In the genomic region with DNA sequence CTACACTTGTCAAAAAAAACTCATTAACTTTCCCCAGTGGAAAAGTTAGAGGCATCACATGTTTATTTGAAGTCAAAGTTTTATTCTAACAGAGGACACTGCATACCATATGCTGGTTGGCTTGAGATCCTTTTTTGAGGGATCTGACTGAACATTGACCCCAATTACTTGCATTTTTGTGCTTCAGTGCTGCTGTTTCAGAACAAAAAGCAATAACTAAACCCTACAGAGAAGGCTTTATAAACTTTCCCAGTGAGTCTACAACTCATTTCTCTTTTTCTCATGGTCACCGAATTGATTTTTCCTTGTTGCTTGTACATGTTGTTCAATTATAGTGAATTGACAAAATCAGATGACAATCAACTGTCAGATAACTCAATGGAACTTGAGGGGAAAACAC, we compare ENCODE assay signal across 22 cellular contexts.
DNase-seq lines count a peak whose midpoint lies in the region; ATAC-seq and TF ChIP-seq lines count a peak whose summit lies in the region.
"Had no signal": no experiment of that assay in that cellular context is flagged by ENCODE, and none has a peak within 500 bp of the region (broad histone marks: within the 10 kb centered on the region; RNA-seq: fewer than 3 reads in every experiment).

No MANE protein-coding gene starts in this region.

- ATAC-seq in left lobe of liver (peak; percentile 59), GM21717 (IDR thresholded peaks at IDR 0.05; ENCODE audit: unreplicated experiment) (no peak)
- ATAC-seq: Right ventricle myocardium inferior had no signal

- H3K4me3 ChIP-seq in GM06990 (replicated peaks; ENCODE audit: low read depth, low read length) = no peak overlapping the region
- no peak overlapping the region for H3K4me3 ChIP-seq in WERI-Rb-1 (ENCODE audit: low read depth, low read length)
- H3K4me3 ChIP-seq: SJSA1 had no signal

- no peaks in the 10 kb centered on the region for H3K9me3 ChIP-seq in WERI-Rb-1 (ENCODE audit: severe bottlenecking)
- H3K9me3 ChIP-seq: SJSA1 had no signal

- no peaks in the 10 kb centered on the region for H3K27me3 ChIP-seq in GM06990 (replicated peaks; ENCODE audit: control insufficient read depth, insufficient read depth, low read length)
- no peaks in the 10 kb centered on the region for H3K27me3 ChIP-seq in WERI-Rb-1 (ENCODE audit: insufficient read depth, low read depth, severe bottlenecking)
- H3K27me3 ChIP-seq: SJSA1 had no signal

- peak; percentile 12 for DNase-seq in GM06990 (ENCODE audit: extremely low read depth, insufficient read length)
- DNase-seq in astrocyte of the hippocampus (ENCODE audit: low read depth, low spot score) = peak; percentile 83
- DNase-seq in left lobe of liver (ENCODE audit: low spot score) = no peak
- DNase-seq in retina = peak; percentile 74
- DNase-seq in NCI-H2107 (lab: John Stamatoyannopoulos, UW) = no peak
- no peak for DNase-seq in WERI-Rb-1
- no peak for DNase-seq in HCEC 1CT
- DNase-seq: CD8-positive, alpha-beta memory T cell; DMS53; GDM1; KBM-7; MM.1S; NCI-H1048; NCI-H1417 treated with DMSO at 0.1 percent for 48 hours; NCI-H187; NCI-H446 treated with DMSO at 0.1 percent for 48 hours; NCI-H526 treated with DMSO at 0.1 percent for 48 hours had no signal

- H3K36me3 ChIP-seq in GM06990 (ENCODE audit: control insufficient read depth, insufficient read depth, low read length) (no peaks in the 10 kb centered on the region), WERI-Rb-1 (no peaks in the 10 kb centered on the region)
- H3K36me3 ChIP-seq: SJSA1 had no signal

- TF ChIP-seq CTCF in GM06990 (IDR thresholded peaks at IDR 0.05; ENCODE audit: insufficient read depth, low read length, poor library complexity, severe bottlenecking) (no peak), WERI-Rb-1 (IDR thresholded peaks at IDR 0.05; ENCODE audit: low read depth, low read length) (no peak)

- H3K27ac ChIP-seq in WERI-Rb-1 = no peak overlapping the region
- H3K27ac ChIP-seq: C4-2B, HL-60, SJSA1 had no signal

Comparison
In these comparisons a context has a peak if more than half of its experiments do, and no peak if none do; other contexts are left out.
1. DNase-seq: peak in GM06990 (single experiment), astrocyte of the hippocampus (single experiment) and retina (single experiment); none in left lobe of liver (single experiment), NCI-H2107 (single experiment), WERI-Rb-1 (single experiment) and HCEC 1CT (single experiment).